In the genomic region with DNA sequence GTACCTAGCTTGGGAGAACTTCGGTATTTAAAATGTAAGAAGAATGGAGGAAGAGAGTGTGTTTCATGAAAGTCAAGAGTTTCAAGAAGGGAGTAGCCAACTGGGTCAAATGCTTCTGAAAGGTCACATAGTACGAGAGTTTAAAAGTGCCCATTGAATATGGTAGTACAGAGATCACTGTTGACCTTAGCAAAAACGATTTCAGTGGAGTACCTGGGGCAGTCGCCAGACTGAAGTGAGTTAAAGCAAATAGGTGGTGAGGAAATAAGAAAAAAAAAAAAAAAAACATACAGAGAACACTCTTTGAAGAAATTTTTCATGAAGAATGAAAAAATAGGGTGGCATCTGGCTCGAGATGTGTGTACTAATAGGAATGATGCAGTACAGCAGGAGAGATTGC, we compare ENCODE assay signal across 19 cellular contexts. TPM values are rescaled to one million over a fixed set of nuclear protein-coding genes. Genes with fewer than 3 reads are reported as not detected.
DNase-seq lines count a peak whose midpoint lies in the region; ATAC-seq and TF ChIP-seq lines count a peak whose summit lies in the region.
"Had no signal": no experiment of that assay in that cellular context is flagged by ENCODE, and none has a peak within 500 bp of the region (broad histone marks: within the 10 kb centered on the region; RNA-seq: fewer than 3 reads in every experiment).

No MANE protein-coding gene starts in this region.

- ATAC-seq in lung (ENCODE audit: insufficient read depth, low FRiP score) (peak; percentile 85), upper lobe of left lung (ENCODE audit: low FRiP score in 2 of 2) (peak; percentile 41 to 89), GM19452 (IDR thresholded peaks at IDR 0.05; ENCODE audit: unreplicated experiment) (no peak)

- no peaks in the 10 kb centered on the region for H3K27me3 Mint-ChIP-seq in activated naive CD4-positive, alpha-beta T cell treated with anti-CD3 and anti-CD28 coated beads, Interleukin-2, amount 10 ng/mL, durations not matched to agents 7 days and 5 days
- H3K27me3 Mint-ChIP-seq in activated CD4-positive, alpha-beta memory T cell treated with anti-CD3 and anti-CD28 coated beads for 36 hours, result no peaks in the 10 kb centered on the region

- H3K4me1 Mint-ChIP-seq in activated naive CD4-positive, alpha-beta T cell treated with anti-CD3 and anti-CD28 coated beads, Interleukin-2, amount 10 ng/mL, durations not matched to agents 7 days and 5 days, result peaks cover 2% of the 10 kb centered on the region
- peaks cover 17% of the 10 kb centered on the region for H3K4me1 Mint-ChIP-seq in activated CD4-positive, alpha-beta memory T cell treated with anti-CD3 and anti-CD28 coated beads for 36 hours (ENCODE audit: low read depth)
- H3K4me1 Mint-ChIP-seq: H9 had no signal

- no peak for TF ChIP-seq POLR2A in upper lobe of left lung (IDR thresholded peaks at IDR 0.05)

- H3K9me3 ChIP-seq in lung (ENCODE audit: control insufficient read depth in 2 of 2, insufficient read depth in 1 of 2, low read length in 1 of 2) (no peaks in the 10 kb centered on the region), upper lobe of left lung (no peaks in the 10 kb centered on the region)

- H3K4me3 ChIP-seq in lung, result no peak overlapping the region
- no peak overlapping the region for H3K4me3 ChIP-seq in upper lobe of left lung

- no peaks in the 10 kb centered on the region for H3K9me3 Mint-ChIP-seq in activated naive CD4-positive, alpha-beta T cell treated with anti-CD3 and anti-CD28 coated beads, Interleukin-2, amount 10 ng/mL, durations not matched to agents 7 days and 5 days
- H3K9me3 Mint-ChIP-seq in activated CD4-positive, alpha-beta memory T cell treated with anti-CD3 and anti-CD28 coated beads for 36 hours, result no peaks in the 10 kb centered on the region
- H3K9me3 Mint-ChIP-seq: H9 had no signal

- CTCF ChIA-PET in activated naive CD4-positive, alpha-beta T cell treated with anti-CD3 and anti-CD28 coated beads, Interleukin-2, amount 10 ng/mL, durations not matched to agents 7 days and 5 days (lab: Charles Lee), result interaction anchor here (0.6 kb wide), 1 partner anchor 279 kb away, joined by 3 read pairs; no protein-coding TSS in a partner anchor
- CTCF ChIA-PET in activated CD4-positive, alpha-beta memory T cell treated with anti-CD3 and anti-CD28 coated beads for 36 hours (lab: Charles Lee), result interaction anchor here (1.5 kb wide), 1 partner anchor 11 kb away, joined by 3 read pairs; no protein-coding TSS in a partner anchor

- POLR2A ChIA-PET in activated CD4-positive, alpha-beta memory T cell treated with anti-CD3 and anti-CD28 coated beads for 36 hours (lab: Charles Lee), result no interaction called here

- peaks cover 52% of the 10 kb centered on the region for H3K36me3 Mint-ChIP-seq in activated naive CD4-positive, alpha-beta T cell treated with anti-CD3 and anti-CD28 coated beads, Interleukin-2, amount 10 ng/mL, durations not matched to agents 7 days and 5 days
- H3K36me3 Mint-ChIP-seq in activated CD4-positive, alpha-beta memory T cell treated with anti-CD3 and anti-CD28 coated beads for 36 hours, result peaks cover 21% of the 10 kb centered on the region

- peak overlapping the region; percentile 13 for H3K27ac Mint-ChIP-seq in activated naive CD4-positive, alpha-beta T cell treated with anti-CD3 and anti-CD28 coated beads, Interleukin-2, amount 10 ng/mL, durations not matched to agents 7 days and 5 days
- H3K27ac Mint-ChIP-seq in activated CD4-positive, alpha-beta memory T cell treated with anti-CD3 and anti-CD28 coated beads for 36 hours, result peak overlapping the region; percentile 10

- peak in 1 of 4 donors; percentile 57 for TF ChIP-seq EP300 in upper lobe of left lung (IDR thresholded peaks at IDR 0.05)

- DNase-seq in activated naive CD4-positive, alpha-beta T cell treated with anti-CD3 and anti-CD28 coated beads, Interleukin-2, amount 10 ng/mL, durations not matched to agents 7 days and 5 days, result no peak
- no peak for DNase-seq in activated naive CD4-positive, alpha-beta T cell treated with Interleukin-2 at 50 U/mL for 16 hours
- no peak for DNase-seq in activated CD4-positive, alpha-beta memory T cell treated with anti-CD3 and anti-CD28 coated beads for 36 hours
- DNase-seq in lung (ENCODE audit: low spot score), result no peak
- DNase-seq in upper lobe of left lung, result peak in 1 of 2 donors; percentile 67
- no peak for DNase-seq in stimulated activated CD8-positive, alpha-beta memory T cell treated with anti-CD3 and anti-CD28 coated beads, Interleukin-4, amount 100 ng/mL, for 48 hours
- DNase-seq in mesenteric fat pad (ENCODE audit: low spot score), result no peak
- DNase-seq: GDM1, H9, NCI-H1417, NCI-H187, NCI-H2107, NCI-H510A, NCI-H748 treated with DMSO at 0.1 percent for 48 hours, OCI-M1, Right ventricle myocardium superior had no signal

- no peak overlapping the region for H3K27ac ChIP-seq in lung (ENCODE audit: low read depth in 1 of 2, low read length in 1 of 2)
- no peak overlapping the region for H3K27ac ChIP-seq in upper lobe of left lung
- H3K27ac ChIP-seq: HL-60 had no signal

- no peak overlapping the region for H3K4me3 Mint-ChIP-seq in activated naive CD4-positive, alpha-beta T cell treated with anti-CD3 and anti-CD28 coated beads, Interleukin-2, amount 10 ng/mL, durations not matched to agents 7 days and 5 days
- H3K4me3 Mint-ChIP-seq in activated CD4-positive, alpha-beta memory T cell treated with anti-CD3 and anti-CD28 coated beads for 36 hours, result no peak overlapping the region
- H3K4me3 Mint-ChIP-seq: H9 had no signal

- H3K4me1 ChIP-seq in lung (ENCODE audit: control insufficient read depth in 2 of 2, insufficient read depth in 2 of 2, low read length in 2 of 2) (peaks cover 0 to 2% of the 10 kb centered on the region in 2 donors), upper lobe of left lung (peaks cover 0 to 2% (median 0%) of the 10 kb centered on the region in 4 donors)

- WGBS in lung, 2 donors, result 74 to 86% methylated on average over 5 of the region's 5 CpGs
- WGBS in upper lobe of left lung, 2 donors, result 61 to 72% methylated on average over 5 of the region's 5 CpGs

- TF ChIP-seq CTCF in lung (IDR thresholded peaks at IDR 0.05; ENCODE audit: control extremely low read depth, extremely low read depth) (no peak), upper lobe of left lung (IDR thresholded peaks at IDR 0.05) (no peak)

- peaks cover 13 to 14% of the 10 kb centered on the region in 2 donors for H3K36me3 ChIP-seq in lung (ENCODE audit: control insufficient read depth in 2 of 2, insufficient read depth in 2 of 2, low read length in 2 of 2)
- peaks cover 0 to 62% (median 16%) of the 10 kb centered on the region in 4 donors for H3K36me3 ChIP-seq in upper lobe of left lung

- intact Hi-C loops in activated CD4-positive, alpha-beta memory T cell treated with anti-CD3 and anti-CD28 coated beads for 36 hours (cut with micrococcal nuclease), result no loop called here

- H3K27me3 ChIP-seq in lung (ENCODE audit: control insufficient read depth, insufficient read depth), result no peaks in the 10 kb centered on the region
- H3K27me3 ChIP-seq in upper lobe of left lung, result no peaks in the 10 kb centered on the region

RNA-seq across cellular contexts. Expression of gene LIPT1, which starts 11.5 kb away (rescaled TPM):
- total RNA-seq in activated CD4-positive, alpha-beta memory T cell treated with anti-CD3 and anti-CD28 coated beads for 36 hours, result 1 to 10 TPM; 3.3 to 4.6 TPM
- total RNA-seq in lung (10 to 100 TPM in 1 of 2 donors, 1 to 10 TPM in 1; 6.0 to 11.0 TPM), upper lobe of left lung (1 to 10 TPM; 3.6 to 8.4 (median 6.1) TPM), mesenteric fat pad (7.5 TPM)
- polyA plus RNA-seq in lung, result 10 to 100 TPM in 1 of 2 donors, 1 to 10 TPM in 1; 5.3 to 10.5 TPM

RNA-seq across cellular contexts. Expression of gene TSGA10, which starts 11.5 kb away (rescaled TPM):
- total RNA-seq in activated CD4-positive, alpha-beta memory T cell treated with anti-CD3 and anti-CD28 coated beads for 36 hours, result 1 to 10 TPM; 6.3 to 7.0 TPM
- total RNA-seq in lung (10 to 100 TPM; 13.7 to 37.3 TPM), upper lobe of left lung (10 to 100 TPM in 2 of 6 donors, 1 to 10 TPM in 4; 3.9 to 33.8 (median 9.4) TPM), mesenteric fat pad (7.7 TPM)
- 1 to 10 TPM; 3.8 to 4.4 TPM for polyA plus RNA-seq in lung

RNA-seq across cellular contexts. Expression of gene MITD1, which starts 14.6 kb away (rescaled TPM):
- 10 to 100 TPM; 67.4 to 75.5 TPM for total RNA-seq in activated CD4-positive, alpha-beta memory T cell treated with anti-CD3 and anti-CD28 coated beads for 36 hours
- total RNA-seq in lung (10 to 100 TPM; 17.6 to 34.4 TPM), upper lobe of left lung (10 to 100 TPM; 17.3 to 41.9 (median 23.3) TPM), mesenteric fat pad (18.0 TPM)
- polyA plus RNA-seq in lung, result 10 to 100 TPM; 34.9 to 57.1 TPM

RNA-seq across cellular contexts. Expression of gene MRPL30, which starts 14.8 kb away (rescaled TPM):
- total RNA-seq in activated CD4-positive, alpha-beta memory T cell treated with anti-CD3 and anti-CD28 coated beads for 36 hours, result 10 to 100 TPM; 30.3 to 30.8 TPM
- total RNA-seq in lung (10 to 100 TPM; 20.3 to 34.2 TPM), upper lobe of left lung (10 to 100 TPM in 5 of 6 donors, 1 to 10 TPM in 1; 9.4 to 44.5 (median 17.0) TPM), mesenteric fat pad (21.9 TPM)
- polyA plus RNA-seq in lung, result 10 to 100 TPM; 15.2 to 19.7 TPM

RNA-seq across cellular contexts. Expression of gene C2orf15, which starts 24.7 kb away (rescaled TPM):
- total RNA-seq in activated CD4-positive, alpha-beta memory T cell treated with anti-CD3 and anti-CD28 coated beads for 36 hours, result under 1 TPM; 0.48 to 0.50 TPM
- total RNA-seq in lung, result 1 to 10 TPM; 3.6 to 4.8 TPM
- 1 to 10 TPM; 2.2 to 2.7 TPM for polyA plus RNA-seq in lung
- 1 to 10 TPM in 4 of 6 donors, under 1 TPM in 1, not detected in 1; 0.33 to 3.0 (median 1.5) TPM for total RNA-seq in upper lobe of left lung
- 0.32 TPM for total RNA-seq in mesenteric fat pad
- polyA plus RNA-seq: BJ had no signal
